14 cellular contexts compared by ENCODE assay signal in the genomic region with DNA sequence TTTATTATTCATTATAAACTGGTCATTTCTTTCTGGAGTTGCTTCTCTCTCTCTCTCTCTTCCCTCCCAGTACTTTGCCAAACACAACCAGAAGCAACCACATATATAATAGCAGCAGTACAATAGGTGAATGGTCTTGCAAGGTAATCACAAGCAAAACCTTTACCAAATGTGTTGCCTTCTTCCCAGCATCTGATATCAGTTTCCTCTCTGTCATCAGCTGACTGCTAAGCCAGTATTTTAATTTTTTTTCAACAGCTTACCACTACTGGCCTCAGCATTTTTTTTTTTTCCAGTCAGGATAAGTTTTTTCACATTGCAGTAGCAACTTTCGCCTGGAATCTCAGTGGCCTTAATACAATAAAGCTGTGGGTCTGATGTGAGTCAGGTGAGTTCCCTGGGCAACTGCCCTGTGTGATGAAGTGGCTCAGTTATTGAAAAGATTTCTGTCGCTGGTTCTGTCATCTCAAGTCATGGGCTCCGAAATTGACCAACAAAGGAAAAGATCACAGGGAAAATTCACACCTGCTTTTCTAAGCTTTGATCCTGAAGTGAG.
DNase-seq lines count a peak whose midpoint lies in the region; ATAC-seq lines count a peak whose summit lies in the region.
"Had no signal": no experiment of that assay in that cellular context is flagged by ENCODE, and none has a peak within 500 bp of the region (broad histone marks: within the 10 kb centered on the region; RNA-seq: fewer than 3 reads in every experiment).

No MANE protein-coding gene starts in this region.

- POLR2A ChIA-PET in activated CD4-positive, alpha-beta T cell treated with anti-CD3 and anti-CD28 coated beads for 36 hours (lab: Charles Lee) = interaction anchor here (0.6 kb wide), 1 partner anchor 261 kb away, joined by 3 read pairs; no protein-coding TSS in a partner anchor
- POLR2A ChIA-PET in naive thymus-derived CD4-positive, alpha-beta T cell (lab: Charles Lee) = interaction anchor here (0.7 to 3.0 kb wide), 8 partner anchors 8 to 283 kb away, joined by 3 to 30 read pairs (median 4); partner anchors contain the start of genes AMIGO2 and PCED1B

- CTCF ChIA-PET in activated CD4-positive, alpha-beta T cell treated with anti-CD3 and anti-CD28 coated beads for 36 hours (lab: Charles Lee) = interaction anchor here (0.6 to 1.6 kb wide), 6 partner anchors 16 to 60 kb away, joined by 3 to 6 read pairs (median 3); no protein-coding TSS in a partner anchor
- CTCF ChIA-PET in naive thymus-derived CD4-positive, alpha-beta T cell (lab: Charles Lee) = interaction anchor here (0.7 to 1.9 kb wide), 4 partner anchors 27 to 36 kb away, joined by 3 to 6 read pairs (median 4); no protein-coding TSS in a partner anchor

- H3K36me3 ChIP-seq in KOPT-K1 (ENCODE audit: insufficient read depth, low read length) = no peaks in the 10 kb centered on the region
- no peaks in the 10 kb centered on the region for H3K36me3 ChIP-seq in naive thymus-derived CD4-positive, alpha-beta T cell (ENCODE audit: control insufficient read depth in 2 of 3, insufficient read depth in 3 of 3, low read length in 3 of 3)
- no peaks in the 10 kb centered on the region for H3K36me3 ChIP-seq in H7 (replicated peaks; ENCODE audit: control insufficient read depth, insufficient read depth, low read length)
- H3K36me3 ChIP-seq: left lung had no signal

- peaks cover 6% of the 10 kb centered on the region for H3K9me3 Mint-ChIP-seq in activated CD4-positive, alpha-beta T cell treated with anti-CD3 and anti-CD28 coated beads for 36 hours (ENCODE audit: low read depth)
- peaks cover 8% of the 10 kb centered on the region for H3K9me3 Mint-ChIP-seq in activated naive CD8-positive, alpha-beta T cell (ENCODE audit: low read depth)
- H3K9me3 Mint-ChIP-seq in naive thymus-derived CD4-positive, alpha-beta T cell = peaks cover 0 to 16% (median 6%) of the 10 kb centered on the region in 11 donors

- H3K27me3 ChIP-seq in naive thymus-derived CD4-positive, alpha-beta T cell (ENCODE audit: control insufficient read depth in 2 of 2, insufficient read depth in 2 of 2, low read length in 2 of 2) = no peaks in the 10 kb centered on the region
- H3K27me3 ChIP-seq in H7 (ENCODE audit: control insufficient read depth, insufficient read depth, low read length) = no peaks in the 10 kb centered on the region
- H3K27me3 ChIP-seq: left lung had no signal

- H3K4me1 Mint-ChIP-seq in activated CD4-positive, alpha-beta T cell treated with anti-CD3 and anti-CD28 coated beads for 36 hours = peaks cover 55% of the 10 kb centered on the region
- peaks cover 56% of the 10 kb centered on the region for H3K4me1 Mint-ChIP-seq in activated naive CD8-positive, alpha-beta T cell (ENCODE audit: low read depth)
- H3K4me1 Mint-ChIP-seq in naive thymus-derived CD4-positive, alpha-beta T cell = peaks cover 48 to 61% (median 53%) of the 10 kb centered on the region in 7 donors
- H3K4me1 Mint-ChIP-seq: brain had no signal

- H3K9me3 ChIP-seq in KOPT-K1 (ENCODE audit: insufficient read depth, low read length, poor library complexity, severe bottlenecking) = no peaks in the 10 kb centered on the region
- no peaks in the 10 kb centered on the region for H3K9me3 ChIP-seq in naive thymus-derived CD4-positive, alpha-beta T cell (ENCODE audit: control insufficient read depth in 2 of 3, low read length in 3 of 3)

- peak overlapping the region; percentile 12 for H3K4me3 ChIP-seq in naive thymus-derived CD4-positive, alpha-beta T cell (ENCODE audit: low read length)
- H3K4me3 ChIP-seq in H7 (ENCODE audit: insufficient read depth, low read depth, low read length) = no peak overlapping the region
- H3K4me3 ChIP-seq: left lung had no signal

- H3K4me3 Mint-ChIP-seq in activated CD4-positive, alpha-beta T cell treated with anti-CD3 and anti-CD28 coated beads for 36 hours = peak overlapping the region; percentile 74
- H3K4me3 Mint-ChIP-seq in activated naive CD8-positive, alpha-beta T cell = peak overlapping the region; percentile 85
- H3K4me3 Mint-ChIP-seq in naive thymus-derived CD4-positive, alpha-beta T cell = peak overlapping the region; percentile 16 to 88 (median 83)
- H3K4me3 Mint-ChIP-seq: brain, nephron progenitor cell, WTC11 had no signal

- DNase-seq in activated CD4-positive, alpha-beta T cell treated with anti-CD3 and anti-CD28 coated beads for 36 hours = no peak
- DNase-seq in activated CD4-positive, alpha-beta T cell treated with anti-CD3 and anti-CD28 coated beads, Interleukin-2, amount 50 U/mL, for 1 hour = no peak
- no peak for DNase-seq in naive thymus-derived CD4-positive, alpha-beta T cell
- no peak for DNase-seq in DMS53 (lab: John Stamatoyannopoulos, UW)
- no peak for DNase-seq in activated gamma-delta T cell (lab: John Stamatoyannopoulos, UW)
- DNase-seq in H7 = no peak
- DNase-seq: left lung, NCI-H510A, nephron progenitor cell had no signal

- H3K27me3 Mint-ChIP-seq in activated CD4-positive, alpha-beta T cell treated with anti-CD3 and anti-CD28 coated beads for 36 hours = no peaks in the 10 kb centered on the region
- H3K27me3 Mint-ChIP-seq in activated naive CD8-positive, alpha-beta T cell = no peaks in the 10 kb centered on the region
- no peaks in the 10 kb centered on the region for H3K27me3 Mint-ChIP-seq in naive thymus-derived CD4-positive, alpha-beta T cell

- H3K27ac Mint-ChIP-seq in activated CD4-positive, alpha-beta T cell treated with anti-CD3 and anti-CD28 coated beads for 36 hours = peak overlapping the region; percentile 99
- H3K27ac Mint-ChIP-seq in activated naive CD8-positive, alpha-beta T cell = peak overlapping the region; percentile 97
- H3K27ac Mint-ChIP-seq in naive thymus-derived CD4-positive, alpha-beta T cell = peak overlapping the region in 8 of 9 donors; percentile 96 to 100 (median 98)
- H3K27ac Mint-ChIP-seq: brain, WTC11 had no signal

- ATAC-seq in activated CD4-positive, alpha-beta T cell treated with anti-CD3 and anti-CD28 coated beads for 36 hours = no peak
- no peak for ATAC-seq in naive thymus-derived CD4-positive, alpha-beta T cell

- H3K4me1 ChIP-seq in naive thymus-derived CD4-positive, alpha-beta T cell (ENCODE audit: control insufficient read depth in 2 of 2, insufficient read depth in 2 of 2, low read length in 2 of 2) = peaks cover 55 to 66% of the 10 kb centered on the region in 2 donors

- peak overlapping the region; percentile 91 for H3K27ac ChIP-seq in KOPT-K1 (ENCODE audit: low read depth, low read length, poor library complexity, severe bottlenecking)
- peak overlapping the region; percentile 80 for H3K27ac ChIP-seq in naive thymus-derived CD4-positive, alpha-beta T cell (ENCODE audit: low read depth, low read length)
- H3K27ac ChIP-seq: 22Rv1 had no signal

- intact Hi-C loops in activated CD4-positive, alpha-beta T cell treated with anti-CD3 and anti-CD28 coated beads for 36 hours (cut with DNase I, micrococcal nuclease) = loop anchor here in 1 of 2 experiments (1.0 to 10.0 kb wide), 2 partner anchors 29 to 1147 kb away; no protein-coding TSS in a partner anchor
- intact Hi-C loops in naive thymus-derived CD4-positive, alpha-beta T cell (cut with micrococcal nuclease) = loop anchor here (2.0 to 10.0 kb wide), 7 partner anchors 17 to 1637 kb away; partner anchors contain the start of genes ARID2 (in 1 of the 2), HDAC7 (in 1 of the 2), SENP1 (in 1 of the 2) and SLC38A1 (in 1 of the 2)

- peaks cover 40% of the 10 kb centered on the region for H3K36me3 Mint-ChIP-seq in activated CD4-positive, alpha-beta T cell treated with anti-CD3 and anti-CD28 coated beads for 36 hours (ENCODE audit: low read depth)
- peaks cover 10% of the 10 kb centered on the region for H3K36me3 Mint-ChIP-seq in activated naive CD8-positive, alpha-beta T cell
- peaks cover 7 to 14% (median 7%) of the 10 kb centered on the region in 5 donors for H3K36me3 Mint-ChIP-seq in naive thymus-derived CD4-positive, alpha-beta T cell
- H3K36me3 Mint-ChIP-seq: brain, WTC11 had no signal
